ENCODE assay signal across 1 cellular context in the genomic region with DNA sequence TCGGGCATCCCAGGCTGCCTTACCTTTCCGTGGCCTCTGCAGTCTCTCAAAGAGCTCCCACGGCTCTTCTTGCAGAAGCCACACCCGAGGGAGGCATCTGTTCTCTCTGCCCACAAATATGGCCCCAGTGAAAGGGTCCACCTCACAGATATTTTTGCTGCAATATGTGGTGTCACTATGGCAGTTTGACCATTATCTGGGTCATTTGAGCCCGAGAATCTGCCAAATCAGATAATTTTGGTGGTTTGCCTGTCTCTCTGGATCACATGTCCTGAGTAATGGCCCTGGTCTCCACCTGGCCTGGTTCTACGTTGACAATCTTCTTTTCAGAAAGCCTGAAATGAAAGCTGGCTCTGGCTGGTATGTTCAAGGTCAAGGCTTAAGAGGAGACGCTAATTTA.
TF ChIP-seq lines count a peak whose summit lies in the region.

No MANE protein-coding gene starts in this region.

TF ChIP-seq in K562, 482 proteins besides CTCF, POLR2A, EP300 and RAD21 (continued from another document and continues in another):
- TF ChIP-seq, protein P1, sequence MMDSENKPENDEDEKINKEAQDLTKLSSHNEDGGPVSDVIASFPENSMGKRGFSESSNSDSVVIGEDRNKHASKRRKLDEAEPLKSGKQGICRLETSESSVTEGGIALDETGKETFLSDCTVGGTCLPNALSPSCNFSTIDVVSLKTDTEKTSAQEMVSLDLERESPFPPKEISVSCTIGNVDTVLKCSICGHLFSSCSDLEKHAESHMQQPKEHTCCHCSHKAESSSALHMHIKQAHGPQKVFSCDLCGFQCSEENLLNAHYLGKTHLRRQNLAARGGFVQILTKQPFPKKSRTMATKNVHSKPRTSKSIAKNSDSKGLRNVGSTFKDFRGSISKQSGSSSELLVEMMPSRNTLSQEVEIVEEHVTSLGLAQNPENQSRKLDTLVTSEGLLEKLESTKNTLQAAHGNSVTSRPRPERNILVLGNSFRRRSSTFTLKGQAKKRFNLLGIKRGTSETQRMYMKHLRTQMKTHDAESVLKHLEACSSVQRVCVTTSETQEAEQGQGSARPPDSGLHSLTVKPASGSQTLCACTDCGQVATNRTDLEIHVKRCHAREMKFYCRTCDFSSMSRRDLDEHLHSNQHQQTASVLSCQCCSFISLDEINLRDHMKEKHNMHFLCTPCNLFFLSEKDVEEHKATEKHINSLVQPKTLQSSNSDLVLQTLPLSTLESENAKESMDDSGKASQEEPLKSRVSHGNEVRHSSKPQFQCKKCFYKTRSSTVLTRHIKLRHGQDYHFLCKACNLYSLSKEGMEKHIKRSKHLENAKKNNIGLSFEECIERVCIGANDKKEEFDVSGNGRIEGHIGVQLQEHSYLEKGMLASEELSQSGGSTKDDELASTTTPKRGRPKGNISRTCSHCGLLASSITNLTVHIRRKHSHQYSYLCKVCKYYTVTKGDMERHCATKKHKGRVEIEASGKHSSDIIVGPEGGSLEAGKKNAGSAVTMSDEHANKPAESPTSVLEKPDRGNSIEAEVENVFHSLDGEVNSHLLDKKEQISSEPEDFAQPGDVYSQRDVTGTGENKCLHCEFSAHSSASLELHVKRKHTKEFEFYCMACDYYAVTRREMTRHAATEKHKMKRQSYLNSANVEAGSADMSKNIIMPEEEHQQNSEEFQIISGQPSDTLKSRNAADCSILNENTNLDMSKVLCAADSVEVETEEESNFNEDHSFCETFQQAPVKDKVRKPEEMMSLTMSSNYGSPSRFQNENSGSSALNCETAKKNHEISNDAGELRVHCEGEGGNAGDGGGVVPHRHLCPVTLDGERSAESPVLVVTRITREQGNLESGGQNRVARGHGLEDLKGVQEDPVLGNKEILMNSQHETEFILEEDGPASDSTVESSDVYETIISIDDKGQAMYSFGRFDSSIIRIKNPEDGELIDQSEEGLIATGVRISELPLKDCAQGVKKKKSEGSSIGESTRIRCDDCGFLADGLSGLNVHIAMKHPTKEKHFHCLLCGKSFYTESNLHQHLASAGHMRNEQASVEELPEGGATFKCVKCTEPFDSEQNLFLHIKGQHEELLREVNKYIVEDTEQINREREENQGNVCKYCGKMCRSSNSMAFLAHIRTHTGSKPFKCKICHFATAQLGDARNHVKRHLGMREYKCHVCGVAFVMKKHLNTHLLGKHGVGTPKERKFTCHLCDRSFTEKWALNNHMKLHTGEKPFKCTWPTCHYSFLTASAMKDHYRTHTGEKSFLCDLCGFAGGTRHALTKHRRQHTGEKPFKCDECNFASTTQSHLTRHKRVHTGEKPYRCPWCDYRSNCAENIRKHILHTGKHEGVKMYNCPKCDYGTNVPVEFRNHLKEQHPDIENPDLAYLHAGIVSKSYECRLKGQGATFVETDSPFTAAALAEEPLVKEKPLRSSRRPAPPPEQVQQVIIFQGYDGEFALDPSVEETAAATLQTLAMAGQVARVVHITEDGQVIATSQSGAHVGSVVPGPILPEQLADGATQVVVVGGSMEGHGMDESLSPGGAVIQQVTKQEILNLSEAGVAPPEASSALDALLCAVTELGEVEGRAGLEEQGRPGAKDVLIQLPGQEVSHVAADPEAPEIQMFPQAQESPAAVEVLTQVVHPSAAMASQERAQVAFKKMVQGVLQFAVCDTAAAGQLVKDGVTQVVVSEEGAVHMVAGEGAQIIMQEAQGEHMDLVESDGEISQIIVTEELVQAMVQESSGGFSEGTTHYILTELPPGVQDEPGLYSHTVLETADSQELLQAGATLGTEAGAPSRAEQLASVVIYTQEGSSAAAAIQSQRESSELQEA (IDR thresholded peaks at IDR 0.05; ENCODE audit: low read depth), result no peak
- TF ChIP-seq TAF1 (IDR thresholded peaks at IDR 0.05; ENCODE audit: control insufficient read depth, extremely low read depth, insufficient read depth, low read length, severe bottlenecking) (no peak), SAP30 (IDR thresholded peaks at IDR 0.05; ENCODE audit: borderline replicate concordance, insufficient read depth, low read depth, low read length, poor library complexity, severe bottlenecking) (no peak), IFI16 (CRISPR knock-in tag; IDR thresholded peaks at IDR 0.05) (no peak), HDGF (IDR thresholded peaks at IDR 0.05) (no peak), ZNF699 (CRISPR knock-in tag; IDR thresholded peaks at IDR 0.05; ENCODE audit: insufficient replicate concordance) (no peak), ZNF75A (CRISPR knock-in tag; IDR thresholded peaks at IDR 0.05) (no peak), POLR2AphosphoS2 (IDR thresholded peaks at IDR 0.05; ENCODE audit: low read length) (no peak), SIRT6 (IDR thresholded peaks at IDR 0.05; ENCODE audit: low read depth, low read length) (no peak), NR2C1 (IDR thresholded peaks at IDR 0.05) (no peak), NR2C1 (tag; IDR thresholded peaks at IDR 0.05) (peak; percentile 53; the same call in 1 of the 2 replicates)
- TF ChIP-seq, protein P2, sequence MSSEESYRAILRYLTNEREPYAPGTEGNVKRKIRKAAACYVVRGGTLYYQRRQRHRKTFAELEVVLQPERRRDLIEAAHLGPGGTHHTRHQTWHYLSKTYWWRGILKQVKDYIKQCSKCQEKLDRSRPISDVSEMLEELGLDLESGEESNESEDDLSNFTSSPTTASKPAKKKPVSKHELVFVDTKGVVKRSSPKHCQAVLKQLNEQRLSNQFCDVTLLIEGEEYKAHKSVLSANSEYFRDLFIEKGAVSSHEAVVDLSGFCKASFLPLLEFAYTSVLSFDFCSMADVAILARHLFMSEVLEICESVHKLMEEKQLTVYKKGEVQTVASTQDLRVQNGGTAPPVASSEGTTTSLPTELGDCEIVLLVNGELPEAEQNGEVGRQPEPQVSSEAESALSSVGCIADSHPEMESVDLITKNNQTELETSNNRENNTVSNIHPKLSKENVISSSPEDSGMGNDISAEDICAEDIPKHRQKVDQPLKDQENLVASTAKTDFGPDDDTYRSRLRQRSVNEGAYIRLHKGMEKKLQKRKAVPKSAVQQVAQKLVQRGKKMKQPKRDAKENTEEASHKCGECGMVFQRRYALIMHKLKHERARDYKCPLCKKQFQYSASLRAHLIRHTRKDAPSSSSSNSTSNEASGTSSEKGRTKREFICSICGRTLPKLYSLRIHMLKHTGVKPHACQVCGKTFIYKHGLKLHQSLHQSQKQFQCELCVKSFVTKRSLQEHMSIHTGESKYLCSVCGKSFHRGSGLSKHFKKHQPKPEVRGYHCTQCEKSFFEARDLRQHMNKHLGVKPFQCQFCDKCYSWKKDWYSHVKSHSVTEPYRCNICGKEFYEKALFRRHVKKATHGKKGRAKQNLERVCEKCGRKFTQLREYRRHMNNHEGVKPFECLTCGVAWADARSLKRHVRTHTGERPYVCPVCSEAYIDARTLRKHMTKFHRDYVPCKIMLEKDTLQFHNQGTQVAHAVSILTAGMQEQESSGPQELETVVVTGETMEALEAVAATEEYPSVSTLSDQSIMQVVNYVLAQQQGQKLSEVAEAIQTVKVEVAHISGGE (CRISPR knock-in tag; IDR thresholded peaks at IDR 0.05), result peak in 1 of 3 experiments; percentile 64; a peak in 2 of 6 replicates
- TF ChIP-seq, protein P3, sequence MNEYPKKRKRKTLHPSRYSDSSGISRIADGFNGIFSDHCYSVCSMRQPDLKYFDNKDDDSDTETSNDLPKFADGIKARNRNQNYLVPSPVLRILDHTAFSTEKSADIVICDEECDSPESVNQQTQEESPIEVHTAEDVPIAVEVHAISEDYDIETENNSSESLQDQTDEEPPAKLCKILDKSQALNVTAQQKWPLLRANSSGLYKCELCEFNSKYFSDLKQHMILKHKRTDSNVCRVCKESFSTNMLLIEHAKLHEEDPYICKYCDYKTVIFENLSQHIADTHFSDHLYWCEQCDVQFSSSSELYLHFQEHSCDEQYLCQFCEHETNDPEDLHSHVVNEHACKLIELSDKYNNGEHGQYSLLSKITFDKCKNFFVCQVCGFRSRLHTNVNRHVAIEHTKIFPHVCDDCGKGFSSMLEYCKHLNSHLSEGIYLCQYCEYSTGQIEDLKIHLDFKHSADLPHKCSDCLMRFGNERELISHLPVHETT (CRISPR knock-in tag; conservative IDR thresholded peaks at IDR 0.05 in 1 of 2, IDR thresholded peaks at IDR 0.05 in 1 of 2), result peak in 1 of 2 experiments; percentile 82; a peak in 2 of 4 replicates
- TF ChIP-seq, protein P4, sequence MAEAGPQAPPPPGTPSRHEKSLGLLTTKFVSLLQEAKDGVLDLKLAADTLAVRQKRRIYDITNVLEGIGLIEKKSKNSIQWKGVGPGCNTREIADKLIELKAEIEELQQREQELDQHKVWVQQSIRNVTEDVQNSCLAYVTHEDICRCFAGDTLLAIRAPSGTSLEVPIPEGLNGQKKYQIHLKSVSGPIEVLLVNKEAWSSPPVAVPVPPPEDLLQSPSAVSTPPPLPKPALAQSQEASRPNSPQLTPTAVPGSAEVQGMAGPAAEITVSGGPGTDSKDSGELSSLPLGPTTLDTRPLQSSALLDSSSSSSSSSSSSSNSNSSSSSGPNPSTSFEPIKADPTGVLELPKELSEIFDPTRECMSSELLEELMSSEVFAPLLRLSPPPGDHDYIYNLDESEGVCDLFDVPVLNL (CRISPR knock-in tag; IDR thresholded peaks at IDR 0.05; ENCODE audit: low read depth), result no peak
- TF ChIP-seq, protein P5, sequence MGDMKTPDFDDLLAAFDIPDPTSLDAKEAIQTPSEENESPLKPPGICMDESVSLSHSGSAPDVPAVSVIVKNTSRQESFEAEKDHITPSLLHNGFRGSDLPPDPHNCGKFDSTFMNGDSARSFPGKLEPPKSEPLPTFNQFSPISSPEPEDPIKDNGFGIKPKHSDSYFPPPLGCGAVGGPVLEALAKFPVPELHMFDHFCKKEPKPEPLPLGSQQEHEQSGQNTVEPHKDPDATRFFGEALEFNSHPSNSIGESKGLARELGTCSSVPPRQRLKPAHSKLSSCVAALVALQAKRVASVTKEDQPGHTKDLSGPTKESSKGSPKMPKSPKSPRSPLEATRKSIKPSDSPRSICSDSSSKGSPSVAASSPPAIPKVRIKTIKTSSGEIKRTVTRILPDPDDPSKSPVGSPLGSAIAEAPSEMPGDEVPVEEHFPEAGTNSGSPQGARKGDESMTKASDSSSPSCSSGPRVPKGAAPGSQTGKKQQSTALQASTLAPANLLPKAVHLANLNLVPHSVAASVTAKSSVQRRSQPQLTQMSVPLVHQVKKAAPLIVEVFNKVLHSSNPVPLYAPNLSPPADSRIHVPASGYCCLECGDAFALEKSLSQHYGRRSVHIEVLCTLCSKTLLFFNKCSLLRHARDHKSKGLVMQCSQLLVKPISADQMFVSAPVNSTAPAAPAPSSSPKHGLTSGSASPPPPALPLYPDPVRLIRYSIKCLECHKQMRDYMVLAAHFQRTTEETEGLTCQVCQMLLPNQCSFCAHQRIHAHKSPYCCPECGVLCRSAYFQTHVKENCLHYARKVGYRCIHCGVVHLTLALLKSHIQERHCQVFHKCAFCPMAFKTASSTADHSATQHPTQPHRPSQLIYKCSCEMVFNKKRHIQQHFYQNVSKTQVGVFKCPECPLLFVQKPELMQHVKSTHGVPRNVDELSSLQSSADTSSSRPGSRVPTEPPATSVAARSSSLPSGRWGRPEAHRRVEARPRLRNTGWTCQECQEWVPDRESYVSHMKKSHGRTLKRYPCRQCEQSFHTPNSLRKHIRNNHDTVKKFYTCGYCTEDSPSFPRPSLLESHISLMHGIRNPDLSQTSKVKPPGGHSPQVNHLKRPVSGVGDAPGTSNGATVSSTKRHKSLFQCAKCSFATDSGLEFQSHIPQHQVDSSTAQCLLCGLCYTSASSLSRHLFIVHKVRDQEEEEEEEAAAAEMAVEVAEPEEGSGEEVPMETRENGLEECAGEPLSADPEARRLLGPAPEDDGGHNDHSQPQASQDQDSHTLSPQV (IDR thresholded peaks at IDR 0.05), result peak; percentile 92
- TF ChIP-seq, protein P6, sequence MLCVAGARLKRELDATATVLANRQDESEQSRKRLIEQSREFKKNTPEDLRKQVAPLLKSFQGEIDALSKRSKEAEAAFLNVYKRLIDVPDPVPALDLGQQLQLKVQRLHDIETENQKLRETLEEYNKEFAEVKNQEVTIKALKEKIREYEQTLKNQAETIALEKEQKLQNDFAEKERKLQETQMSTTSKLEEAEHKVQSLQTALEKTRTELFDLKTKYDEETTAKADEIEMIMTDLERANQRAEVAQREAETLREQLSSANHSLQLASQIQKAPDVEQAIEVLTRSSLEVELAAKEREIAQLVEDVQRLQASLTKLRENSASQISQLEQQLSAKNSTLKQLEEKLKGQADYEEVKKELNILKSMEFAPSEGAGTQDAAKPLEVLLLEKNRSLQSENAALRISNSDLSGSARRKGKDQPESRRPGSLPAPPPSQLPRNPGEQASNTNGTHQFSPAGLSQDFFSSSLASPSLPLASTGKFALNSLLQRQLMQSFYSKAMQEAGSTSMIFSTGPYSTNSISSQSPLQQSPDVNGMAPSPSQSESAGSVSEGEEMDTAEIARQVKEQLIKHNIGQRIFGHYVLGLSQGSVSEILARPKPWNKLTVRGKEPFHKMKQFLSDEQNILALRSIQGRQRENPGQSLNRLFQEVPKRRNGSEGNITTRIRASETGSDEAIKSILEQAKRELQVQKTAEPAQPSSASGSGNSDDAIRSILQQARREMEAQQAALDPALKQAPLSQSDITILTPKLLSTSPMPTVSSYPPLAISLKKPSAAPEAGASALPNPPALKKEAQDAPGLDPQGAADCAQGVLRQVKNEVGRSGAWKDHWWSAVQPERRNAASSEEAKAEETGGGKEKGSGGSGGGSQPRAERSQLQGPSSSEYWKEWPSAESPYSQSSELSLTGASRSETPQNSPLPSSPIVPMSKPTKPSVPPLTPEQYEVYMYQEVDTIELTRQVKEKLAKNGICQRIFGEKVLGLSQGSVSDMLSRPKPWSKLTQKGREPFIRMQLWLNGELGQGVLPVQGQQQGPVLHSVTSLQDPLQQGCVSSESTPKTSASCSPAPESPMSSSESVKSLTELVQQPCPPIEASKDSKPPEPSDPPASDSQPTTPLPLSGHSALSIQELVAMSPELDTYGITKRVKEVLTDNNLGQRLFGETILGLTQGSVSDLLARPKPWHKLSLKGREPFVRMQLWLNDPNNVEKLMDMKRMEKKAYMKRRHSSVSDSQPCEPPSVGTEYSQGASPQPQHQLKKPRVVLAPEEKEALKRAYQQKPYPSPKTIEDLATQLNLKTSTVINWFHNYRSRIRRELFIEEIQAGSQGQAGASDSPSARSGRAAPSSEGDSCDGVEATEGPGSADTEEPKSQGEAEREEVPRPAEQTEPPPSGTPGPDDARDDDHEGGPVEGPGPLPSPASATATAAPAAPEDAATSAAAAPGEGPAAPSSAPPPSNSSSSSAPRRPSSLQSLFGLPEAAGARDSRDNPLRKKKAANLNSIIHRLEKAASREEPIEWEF (CRISPR knock-in tag; IDR thresholded peaks at IDR 0.05), result peak; percentile 70; the same call in 1 of the 2 replicates
- TF ChIP-seq, protein P7, sequence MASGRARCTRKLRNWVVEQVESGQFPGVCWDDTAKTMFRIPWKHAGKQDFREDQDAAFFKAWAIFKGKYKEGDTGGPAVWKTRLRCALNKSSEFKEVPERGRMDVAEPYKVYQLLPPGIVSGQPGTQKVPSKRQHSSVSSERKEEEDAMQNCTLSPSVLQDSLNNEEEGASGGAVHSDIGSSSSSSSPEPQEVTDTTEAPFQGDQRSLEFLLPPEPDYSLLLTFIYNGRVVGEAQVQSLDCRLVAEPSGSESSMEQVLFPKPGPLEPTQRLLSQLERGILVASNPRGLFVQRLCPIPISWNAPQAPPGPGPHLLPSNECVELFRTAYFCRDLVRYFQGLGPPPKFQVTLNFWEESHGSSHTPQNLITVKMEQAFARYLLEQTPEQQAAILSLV (tag; IDR thresholded peaks at IDR 0.05), result no peak
